In genomic region chr12:55972906-55973597, GRCh38 we compare ENCODE assay signal across 8 cellular contexts. TPM values are rescaled to one million over a fixed set of nuclear protein-coding genes. Genes with fewer than 3 reads are reported as not detected.
DNase-seq lines count a peak whose midpoint lies in the region; ATAC-seq and TF ChIP-seq lines count a peak whose summit lies in the region.

No MANE protein-coding gene starts in this region.

- TF ChIP-seq EP300 in SK-N-SH (IDR thresholded peaks at IDR 0.05; ENCODE audit: borderline replicate concordance in 1 of 2, low read depth in 1 of 2, low read length in 1 of 2) = no peak

- peaks cover 18% of the 10 kb centered on the region for H3F3A ChIP-seq in SK-N-SH (replicated peaks; ENCODE audit: insufficient read depth)

- H3K27ac ChIP-seq in SK-N-SH (ENCODE audit: low read depth in 2 of 2, low read length in 1 of 2) (peak overlapping the region; percentile 24 to 94), substantia nigra (ENCODE audit: low read depth, low read length, poor library complexity, severe bottlenecking) (peak overlapping the region; percentile 86)

- peak overlapping the region; percentile 55 to 67 for H3K4me3 ChIP-seq in SK-N-SH (ENCODE audit: low read depth in 2 of 2, low read length in 1 of 2)

- CTCF ChIA-PET in SK-N-SH (lab: Yijun Ruan, JAX) = interaction anchor here (1.2 to 2.8 kb wide), 5 partner anchors 12 to 234 kb away, joined by 3 to 28 read pairs (median 9); partner anchors contain the start of gene SUOX

- POLR2A ChIA-PET in SK-N-SH (lab: Yijun Ruan, JAX) = interaction anchor here (0.6 to 2.1 kb wide), 11 partner anchors 9 to 327 kb away, joined by 3 to 15 read pairs (median 5); partner anchors contain the start of genes CS, DNAJC14, IKZF4 and ORMDL2

- TF ChIP-seq RAD21 in SK-N-SH (IDR thresholded peaks at IDR 0.05; ENCODE audit: low read length) = no peak

- peaks cover 54% of the 10 kb centered on the region for H3K79me2 ChIP-seq in SK-N-SH (ENCODE audit: insufficient read depth)

- TF ChIP-seq CTCF in SK-N-SH (IDR thresholded peaks at IDR 0.05) = no peak

- H3K36me3 ChIP-seq in SK-N-SH (replicated peaks in 1 of 2; ENCODE audit: control insufficient read depth in 1 of 2, insufficient read depth in 2 of 2, low read length in 1 of 2) = peaks cover 10 to 23% of the 10 kb centered on the region in 2 experiments

- 7% methylated on average over 18 of the region's 18 CpGs for WGBS in SK-N-SH (ENCODE audit: low lambda C conversion rate)

- no peaks in the 10 kb centered on the region for H3K9me2 ChIP-seq in SK-N-SH

- no peaks in the 10 kb centered on the region for H3K27me3 ChIP-seq in SK-N-SH (ENCODE audit: insufficient read depth)

- peak overlapping the region; percentile 73 for H3K9ac ChIP-seq in SK-N-SH

- peak overlapping the region; percentile 63 for H2AFZ ChIP-seq in SK-N-SH (ENCODE audit: low read depth)

- H3K4me1 ChIP-seq in SK-N-SH (ENCODE audit: control insufficient read depth in 1 of 2, insufficient read depth in 2 of 2, low read depth in 1 of 2, low read length in 1 of 2) = peaks cover 7 to 9% of the 10 kb centered on the region in 2 experiments; a peak in 3 of 4 replicates

- no peaks in the 10 kb centered on the region for H3K9me3 ChIP-seq in SK-N-SH

- intact Hi-C loops in left ventricle myocardium superior (cut with micrococcal nuclease) = no loop called here

- no peaks in the 10 kb centered on the region for H4K20me1 ChIP-seq in SK-N-SH (ENCODE audit: insufficient read depth)

- peak overlapping the region; percentile 81 for H3K4me2 ChIP-seq in SK-N-SH

- ATAC-seq in left ventricle myocardium superior = peak; percentile 1
- ATAC-seq in HG03159 (IDR thresholded peaks at IDR 0.05; ENCODE audit: unreplicated experiment) = no peak

- peak; percentile 7 for DNase-seq in NCI-H1105 treated with DMSO at 0.1 percent for 48 hours (lab: John Stamatoyannopoulos, UW)
- DNase-seq in NCI-H1105 (lab: John Stamatoyannopoulos, UW) = no peak
- DNase-seq in SK-N-SH = no peak
- no peak for DNase-seq in left ventricle myocardium superior
- peak in 4 of 49 donors; percentile 46 to 63 (median 48) for DNase-seq in substantia nigra (lab: John Stamatoyannopoulos, UW)
- no peak for DNase-seq in retina
- no peak for DNase-seq in UCSD-AML1 (lab: John Stamatoyannopoulos, UW; ENCODE audit: unreplicated experiment)

TF ChIP-seq in SK-N-SH, 30 proteins besides CTCF, POLR2A, EP300 and RAD21:
- TF ChIP-seq NRF1 (IDR thresholded peaks at IDR 0.05; ENCODE audit: low read depth, low read length) (no peak), JUND (IDR thresholded peaks at IDR 0.05) (no peak), RFX5 (IDR thresholded peaks at IDR 0.05; ENCODE audit: low read length) (no peak), USF2 (IDR thresholded peaks at IDR 0.05; ENCODE audit: borderline replicate concordance, low read depth, low read length) (no peak), MAX (IDR thresholded peaks at IDR 0.05; ENCODE audit: low read depth) (no peak), PBX3 (IDR thresholded peaks at IDR 0.05) (no peak), FOXM1 (IDR thresholded peaks at IDR 0.05; ENCODE audit: low read depth) (no peak), RCOR1 (IDR thresholded peaks at IDR 0.05; ENCODE audit: low read length) (no peak), YY1 (IDR thresholded peaks at IDR 0.05; ENCODE audit: low read depth) (no peak), FOSL2 (IDR thresholded peaks at IDR 0.05; ENCODE audit: borderline replicate concordance, low read depth) (no peak)

RNA-seq across cellular contexts. Expression of gene RAB5B, which starts 0.8 kb away (rescaled TPM):
- 54.0 and 79.4 TPM in 2 replicates for polyA plus RNA-seq in SK-N-SH (2012; rRNA removed)
- 60.7 and 66.8 TPM in 2 replicates for polyA plus RNA-seq in SK-N-SH (2012; cell fraction: cytosol; rRNA removed)
- 40.9 and 67.0 TPM in 2 replicates for polyA plus RNA-seq in SK-N-SH (2012; cell fraction: nucleus; rRNA removed)
- total RNA-seq in left ventricle myocardium superior = 128 TPM

RNA-seq across cellular contexts. Expression of gene CDK2, which starts 6.4 kb away (rescaled TPM):
- 34.7 and 43.3 TPM in 2 replicates for polyA plus RNA-seq in SK-N-SH (2012; rRNA removed)
- polyA plus RNA-seq in SK-N-SH (2012; cell fraction: cytosol; rRNA removed) = 21.7 and 27.5 TPM in 2 replicates
- polyA plus RNA-seq in SK-N-SH (2012; cell fraction: nucleus; rRNA removed) = 81.1 and 115 TPM in 2 replicates
- total RNA-seq in left ventricle myocardium superior = 8.4 TPM

RNA-seq across cellular contexts. Expression of gene PMEL, which starts 7.2 kb away (rescaled TPM):
- polyA plus RNA-seq in SK-N-SH (2012; rRNA removed) = 1.8 and 2.7 TPM in 2 replicates
- 0.60 and 0.79 TPM in 2 replicates for polyA plus RNA-seq in SK-N-SH (2012; cell fraction: cytosol; rRNA removed)
- polyA plus RNA-seq in SK-N-SH (2012; cell fraction: nucleus; rRNA removed) = 5.4 and 5.5 TPM in 2 replicates
- 0.57 TPM for total RNA-seq in left ventricle myocardium superior

RNA-seq across cellular contexts. Expression of gene SUOX, which starts 24.0 kb away (rescaled TPM):
- 23.2 and 25.7 TPM in 2 replicates for polyA plus RNA-seq in SK-N-SH (2012; rRNA removed)
- polyA plus RNA-seq in SK-N-SH (2012; cell fraction: cytosol; rRNA removed) = 14.1 and 18.3 TPM in 2 replicates
- polyA plus RNA-seq in SK-N-SH (2012; cell fraction: nucleus; rRNA removed) = 32.8 and 45.2 TPM in 2 replicates
- 27.9 TPM for total RNA-seq in left ventricle myocardium superior

RNA-seq across cellular contexts. Expression of gene DGKA, which starts 42.1 kb away (rescaled TPM):
- polyA plus RNA-seq in SK-N-SH (2012; rRNA removed) = 74.6 and 75.9 TPM in 2 replicates
- polyA plus RNA-seq in SK-N-SH (2012; cell fraction: cytosol; rRNA removed) = 47.2 and 52.0 TPM in 2 replicates
- 213 and 244 TPM in 2 replicates for polyA plus RNA-seq in SK-N-SH (2012; cell fraction: nucleus; rRNA removed)
- 6.9 TPM for total RNA-seq in left ventricle myocardium superior
